In the genomic region with DNA sequence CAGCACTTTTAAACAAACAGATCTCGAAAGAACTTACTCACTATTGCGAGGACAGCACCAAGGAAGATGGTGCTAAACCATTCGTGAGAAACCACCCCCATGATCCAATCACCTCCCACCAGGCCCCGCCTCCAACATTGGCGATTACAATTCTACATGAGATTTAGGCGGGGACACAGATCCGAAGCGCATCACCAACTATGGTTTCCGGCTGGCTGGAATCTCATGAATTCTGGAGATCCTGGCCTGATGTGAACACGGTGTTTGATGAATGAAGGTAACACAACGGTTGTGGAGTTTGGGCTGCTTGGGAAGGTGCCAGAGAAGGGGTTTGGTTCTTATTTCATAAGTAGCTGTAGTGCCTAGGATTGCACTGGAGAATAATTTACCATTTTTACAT, we compare ENCODE assay signal across 35 cellular contexts.
"Had no signal": no experiment of that assay in that cellular context is flagged by ENCODE, and none has a peak within 500 bp of the region (broad histone marks: within the 10 kb centered on the region; RNA-seq: fewer than 3 reads in every experiment).

No MANE protein-coding gene starts in this region.

- H3K27ac ChIP-seq: adrenal gland, body of pancreas, brain microvascular endothelial cell, breast epithelium, VCaP had no signal

- ATAC-seq: activated CD8-positive, alpha-beta T cell treated with anti-CD3 and anti-CD28 coated beads for 36 hours; activated naive CD4-positive, alpha-beta T cell treated with anti-CD3 and anti-CD28 coated beads, Interleukin-2, amount 50 U/mL, for 72 hours; activated T-cell treated with anti-CD3 and anti-CD28 coated beads, Interleukin-2, amount 50 U/mL, for 4 hours; activated T-cell treated with anti-CD3 and anti-CD28 coated beads, Interleukin-2, amount 50 U/mL, for 72 hours; activated T-helper 17 cell treated with anti-CD3 and anti-CD28 coated beads, Interleukin-2, amount 50 U/mL, for 72 hours; body of pancreas had no signal

- H3K9me3 Mint-ChIP-seq: activated B cell treated with CpG ODN at 0.5 μM for 24 hours; activated CD4-positive, alpha-beta memory T cell treated with anti-CD3 and anti-CD28 coated beads for 36 hours; activated CD4-positive, alpha-beta T cell treated with anti-CD3 and anti-CD28 coated beads, Interleukin-2, amount 10 ng/mL, durations not matched to agents 24 days and 14 days; activated CD8-positive, alpha-beta T cell treated with anti-CD3 and anti-CD28 coated beads for 36 hours; activated naive CD4-positive, alpha-beta T cell treated with anti-CD3 and anti-CD28 coated beads for 36 hours; activated naive CD4-positive, alpha-beta T cell treated with anti-CD3 and anti-CD28 coated beads, Interleukin-2, amount 50 U/mL, for 72 hours; activated naive CD8-positive, alpha-beta T cell treated with anti-CD3 and anti-CD28 coated beads for 36 hours; activated T-cell treated with anti-CD3 and anti-CD28 coated beads, Interleukin-2, amount 50 U/mL, for 4 hours; activated T-cell treated with anti-CD3 and anti-CD28 coated beads, Interleukin-2, amount 50 U/mL, for 72 hours; activated T-helper 1 cell treated with anti-CD3 and anti-CD28 coated beads, Interleukin-12 subunit alpha, Interleukin-12 subunit beta, Interleukin-2, Interleukin-4 antibody, amounts not matched to agents 30 ng/mL and 10 ng/mL and 1 ng/mL, durations not matched to agents 14 hours and 24 hours and 36 hours; activated T-helper 17 cell treated with anti-CD3 and anti-CD28 coated beads, Interleukin-2, amount 50 U/mL, for 72 hours; T-helper 1 cell treated with Interleukin-12 subunit alpha and Interleukin-12 subunit beta and Interleukin-4 antibody, amounts not matched to agents 30 μg/mL and 1 μg/mL, for 36 hours; T-helper 2 cell treated with Interferon-gamma antibody and Interleukin-4, amounts not matched to agents 5 μg/mL and 100 μg/mL, for 36 hours had no signal

- H3K36me3 Mint-ChIP-seq: activated CD4-positive, alpha-beta memory T cell treated with anti-CD3 and anti-CD28 coated beads for 36 hours; activated naive CD4-positive, alpha-beta T cell treated with anti-CD3 and anti-CD28 coated beads, Interleukin-2, amount 50 U/mL, for 72 hours; activated naive CD8-positive, alpha-beta T cell treated with anti-CD3 and anti-CD28 coated beads for 36 hours had no signal

- H3K4me3 ChIP-seq: adrenal gland, body of pancreas, breast epithelium had no signal

- H3K9me3 ChIP-seq: adrenal gland, body of pancreas, breast epithelium had no signal

- H3K4me1 ChIP-seq: adrenal gland, body of pancreas, breast epithelium had no signal

- DNase-seq: activated B cell treated with CpG ODN at 0.5 μM for 24 hours; activated CD4-positive, alpha-beta memory T cell treated with anti-CD3 and anti-CD28 coated beads for 36 hours; activated CD4-positive, alpha-beta T cell treated with anti-CD3 and anti-CD28 coated beads for 4 hours; activated CD4-positive, alpha-beta T cell treated with anti-CD3 and anti-CD28 coated beads, Interleukin-2, amount 10 ng/mL, durations not matched to agents 24 days and 14 days; activated CD4-positive, alpha-beta T cell treated with anti-CD3 and anti-CD28 coated beads, Interleukin-2, amount 50 U/mL, for 1 hour; activated CD4-positive, alpha-beta T cell treated with anti-CD3 and anti-CD28 coated beads, Interleukin-2, amount 50 U/mL, for 4 hours; activated CD4-positive, CD25-positive, alpha-beta regulatory T cell treated with anti-CD3 and anti-CD28 coated beads, Interleukin-2, amount 50 U/mL, for 72 hours; activated CD8-positive, alpha-beta memory T cell treated with anti-CD3 and anti-CD28 coated beads, Interleukin-2, amount 50 U/mL, for 4 hours; activated CD8-positive, alpha-beta T cell treated with anti-CD3 and anti-CD28 coated beads for 36 hours; activated effector memory CD4-positive, alpha-beta T cell treated with anti-CD3 and anti-CD28 coated beads, Interleukin-2, amount 50 U/mL, for 16 hours; activated gamma-delta T cell treated with Interleukin-2 at 50 U/mL for 16 hours; activated naive CD4-positive, alpha-beta T cell; activated naive CD4-positive, alpha-beta T cell treated with anti-CD3 and anti-CD28 coated beads for 36 hours; activated naive CD4-positive, alpha-beta T cell treated with anti-CD3 and anti-CD28 coated beads, Interleukin-2, amount 50 U/mL, for 16 hours; activated naive CD8-positive, alpha-beta T cell treated with anti-CD3 and anti-CD28 coated beads for 36 hours; activated T-cell treated with anti-CD3 and anti-CD28 coated beads for 4 hours; activated T-cell treated with anti-CD3 and anti-CD28 coated beads, Interleukin-2, amount 50 U/mL, for 1 hour; activated T-cell treated with anti-CD3 and anti-CD28 coated beads, Interleukin-2, amount 50 U/mL, for 4 hours; activated T-cell treated with anti-CD3 and anti-CD28 coated beads, Interleukin-2, amount 50 U/mL, for 72 hours; adrenal gland; amniotic stem cell; aorta; body of pancreas; brain microvascular endothelial cell; central memory CD4-positive, alpha-beta T cell; T-helper 1 cell; T-helper 2 cell; T-helper 9 cell had no signal

- H3K36me3 ChIP-seq: adrenal gland, brain microvascular endothelial cell, breast epithelium had no signal

- H3K4me1 Mint-ChIP-seq: activated B cell treated with CpG ODN at 0.5 μM for 24 hours; activated CD4-positive, alpha-beta T cell treated with anti-CD3 and anti-CD28 coated beads, Interleukin-2, amount 10 ng/mL, durations not matched to agents 24 days and 14 days; activated naive CD8-positive, alpha-beta T cell treated with anti-CD3 and anti-CD28 coated beads for 36 hours; activated T-helper 17 cell treated with anti-CD3 and anti-CD28 coated beads, Interleukin-2, amount 50 U/mL, for 72 hours had no signal

- H3K27ac Mint-ChIP-seq: activated B cell treated with CpG ODN at 0.5 μM for 24 hours; activated CD4-positive, alpha-beta memory T cell treated with anti-CD3 and anti-CD28 coated beads for 36 hours; activated CD4-positive, alpha-beta T cell treated with anti-CD3 and anti-CD28 coated beads, Interleukin-2, amount 10 ng/mL, durations not matched to agents 24 days and 14 days; activated CD8-positive, alpha-beta T cell treated with anti-CD3 and anti-CD28 coated beads for 36 hours; activated naive CD4-positive, alpha-beta T cell treated with anti-CD3 and anti-CD28 coated beads for 36 hours; activated naive CD4-positive, alpha-beta T cell treated with anti-CD3 and anti-CD28 coated beads, Interleukin-2, amount 50 U/mL, for 72 hours; activated naive CD8-positive, alpha-beta T cell treated with anti-CD3 and anti-CD28 coated beads for 36 hours; activated T-cell treated with anti-CD3 and anti-CD28 coated beads, Interleukin-2, amount 50 U/mL, for 72 hours; activated T-helper 1 cell treated with anti-CD3 and anti-CD28 coated beads, Interleukin-12 subunit alpha, Interleukin-12 subunit beta, Interleukin-2, Interleukin-4 antibody, amounts not matched to agents 30 ng/mL and 10 ng/mL and 1 ng/mL, durations not matched to agents 14 hours and 24 hours and 36 hours; activated T-helper 17 cell treated with anti-CD3 and anti-CD28 coated beads, Interleukin-2, amount 50 U/mL, for 72 hours; T-helper 1 cell treated with Interleukin-12 subunit alpha and Interleukin-12 subunit beta and Interleukin-4 antibody, amounts not matched to agents 30 μg/mL and 1 μg/mL, for 36 hours; T-helper 2 cell treated with Interferon-gamma antibody and Interleukin-4, amounts not matched to agents 5 μg/mL and 100 μg/mL, for 36 hours had no signal

- H3K27me3 ChIP-seq: body of pancreas, brain microvascular endothelial cell had no signal

- H3K4me3 Mint-ChIP-seq: activated B cell treated with CpG ODN at 0.5 μM for 24 hours; activated CD4-positive, alpha-beta memory T cell treated with anti-CD3 and anti-CD28 coated beads for 36 hours; activated CD4-positive, alpha-beta T cell treated with anti-CD3 and anti-CD28 coated beads, Interleukin-2, amount 10 ng/mL, durations not matched to agents 24 days and 14 days; activated CD8-positive, alpha-beta T cell treated with anti-CD3 and anti-CD28 coated beads for 36 hours; activated naive CD4-positive, alpha-beta T cell treated with anti-CD3 and anti-CD28 coated beads for 36 hours; activated naive CD8-positive, alpha-beta T cell treated with anti-CD3 and anti-CD28 coated beads for 36 hours; activated T-cell treated with anti-CD3 and anti-CD28 coated beads, Interleukin-2, amount 50 U/mL, for 4 hours; activated T-cell treated with anti-CD3 and anti-CD28 coated beads, Interleukin-2, amount 50 U/mL, for 72 hours; activated T-helper 1 cell treated with anti-CD3 and anti-CD28 coated beads, Interleukin-12 subunit alpha, Interleukin-12 subunit beta, Interleukin-2, Interleukin-4 antibody, amounts not matched to agents 30 ng/mL and 10 ng/mL and 1 ng/mL, durations not matched to agents 14 hours and 24 hours and 36 hours; activated T-helper 17 cell treated with anti-CD3 and anti-CD28 coated beads, Interleukin-2, amount 50 U/mL, for 72 hours; T-helper 1 cell treated with Interleukin-12 subunit alpha and Interleukin-12 subunit beta and Interleukin-4 antibody, amounts not matched to agents 30 μg/mL and 1 μg/mL, for 36 hours; T-helper 2 cell treated with Interferon-gamma antibody and Interleukin-4, amounts not matched to agents 5 μg/mL and 100 μg/mL, for 36 hours had no signal
